30 cellular contexts compared by ENCODE assay signal in genomic region chr1:3820316-3820715, GRCh38. TPM values are rescaled to one million over a fixed set of nuclear protein-coding genes. Genes with fewer than 3 reads are reported as not detected.
"Had no signal": no experiment of that assay in that cellular context is flagged by ENCODE, and none has a peak within 500 bp of the region (broad histone marks: within the 10 kb centered on the region; RNA-seq: fewer than 3 reads in every experiment).

No MANE protein-coding gene starts in this region.

- H3K4me3 ChIP-seq: colonic mucosa, heart left ventricle, lung, mucosa of descending colon, ovary, psoas muscle, smooth muscle cell, suprapubic skin, tibial artery had no signal

- FAIRE-seq: endothelial cell of umbilical vein had no signal

- H3K4me1 Mint-ChIP-seq: activated CD4-positive, alpha-beta T cell treated with anti-CD3 and anti-CD28 coated beads for 36 hours; activated CD8-positive, alpha-beta memory T cell treated with anti-CD3 and anti-CD28 coated beads, Interleukin-2, amount 10 ng/mL, durations not matched to agents 7 days and 5 days; T-cell had no signal

- H3K27me3 Mint-ChIP-seq: activated CD4-positive, alpha-beta T cell treated with anti-CD3 and anti-CD28 coated beads for 36 hours; activated CD8-positive, alpha-beta memory T cell treated with anti-CD3 and anti-CD28 coated beads, Interleukin-2, amount 10 ng/mL, durations not matched to agents 7 days and 5 days; natural killer cell treated with Interleukin-12 subunit alpha and Interleukin-12 subunit beta and Interleukin-15 and Interleukin-18, amount 100 ng/mL, for 72 hours; T-cell had no signal

- H3K4me2 ChIP-seq: smooth muscle cell had no signal

- ATAC-seq: activated CD4-positive, alpha-beta T cell treated with anti-CD3 and anti-CD28 coated beads for 36 hours; activated CD8-positive, alpha-beta memory T cell treated with anti-CD3 and anti-CD28 coated beads, Interleukin-2, amount 10 ng/mL, durations not matched to agents 7 days and 5 days; activated CD8-positive, alpha-beta T cell treated with anti-CD3 and anti-CD28 coated beads, Interleukin-2, amount 10 ng/mL, durations not matched to agents 7 days and 5 days; activated naive CD4-positive, alpha-beta T cell treated with anti-CD3 and anti-CD28 coated beads, Interleukin-2, amount 50 U/mL, for 72 hours; heart left ventricle; left lobe of liver; mucosa of descending colon; natural killer cell treated with Interleukin-12 subunit alpha and Interleukin-12 subunit beta and Interleukin-15 and Interleukin-18, amount 100 ng/mL, for 72 hours; psoas muscle; T-cell had no signal

- H3K9me3 ChIP-seq: colonic mucosa, heart left ventricle, mucosa of descending colon, neutrophil, ovary, psoas muscle, suprapubic skin, tibial artery had no signal

- H3K9me3 Mint-ChIP-seq: activated naive CD4-positive, alpha-beta T cell treated with anti-CD3 and anti-CD28 coated beads, Interleukin-2, amount 50 U/mL, for 72 hours; activated T-helper 2 cell treated with anti-CD3 and anti-CD28 coated beads, Interferon-gamma antibody, Interleukin-2, Interleukin-4, amounts not matched to agents 10 μg/mL and 5 μg/mL and 100 μg/mL, durations not matched to agents 14 hours and 24 hours and 36 hours; natural killer cell treated with Interleukin-12 subunit alpha and Interleukin-12 subunit beta and Interleukin-15 and Interleukin-18, amount 100 ng/mL, for 72 hours; T-cell; T-helper 2 cell treated with Interferon-gamma antibody and Interleukin-4, amounts not matched to agents 5 μg/mL and 100 μg/mL, for 36 hours had no signal

- H3K36me3 ChIP-seq: colonic mucosa, ovary had no signal

- H3K36me3 Mint-ChIP-seq: activated CD8-positive, alpha-beta memory T cell treated with anti-CD3 and anti-CD28 coated beads, Interleukin-2, amount 10 ng/mL, durations not matched to agents 7 days and 5 days; activated naive CD4-positive, alpha-beta T cell treated with anti-CD3 and anti-CD28 coated beads, Interleukin-2, amount 50 U/mL, for 72 hours had no signal

- DNase-seq: activated CD4-positive, alpha-beta T cell treated with anti-CD3 and anti-CD28 coated beads for 36 hours; activated CD4-positive, CD25-positive, alpha-beta regulatory T cell; activated CD8-positive, alpha-beta memory T cell treated with anti-CD3 and anti-CD28 coated beads, Interleukin-2, amount 10 ng/mL, durations not matched to agents 7 days and 5 days; activated CD8-positive, alpha-beta T cell treated with anti-CD3 and anti-CD28 coated beads, Interleukin-2, amount 10 ng/mL, durations not matched to agents 7 days and 5 days; activated T-cell treated with anti-CD3 and anti-CD28 coated beads, Interleukin-2, amount 50 U/mL, for 48 hours; colonic mucosa; effector CD8-positive, alpha-beta T cell; heart left ventricle; hypothalamus; mucosa of descending colon; ovary; psoas muscle; stimulated activated CD4-positive, alpha-beta T cell treated with anti-CD3 and anti-CD28 coated beads, Interleukin-1b, Interleukin-23, amount 100 ng/mL, for 48 hours; stimulated activated CD4-positive, alpha-beta T cell treated with anti-CD3 and anti-CD28 coated beads, Interleukin-4, amount 100 ng/mL, for 4 hours; stimulated activated CD8-positive, alpha-beta memory T cell treated with anti-CD3 and anti-CD28 coated beads, Interleukin-4, amount 100 ng/mL, for 48 hours; stimulated activated naive CD4-positive, alpha-beta T cell; T-cell had no signal

- H3K4me3 Mint-ChIP-seq: activated CD4-positive, alpha-beta T cell treated with anti-CD3 and anti-CD28 coated beads for 36 hours; activated CD8-positive, alpha-beta memory T cell treated with anti-CD3 and anti-CD28 coated beads, Interleukin-2, amount 10 ng/mL, durations not matched to agents 7 days and 5 days; activated CD8-positive, alpha-beta T cell treated with anti-CD3 and anti-CD28 coated beads, Interleukin-2, amount 10 ng/mL, durations not matched to agents 7 days and 5 days; natural killer cell treated with Interleukin-12 subunit alpha and Interleukin-12 subunit beta and Interleukin-15 and Interleukin-18, amount 100 ng/mL, for 72 hours; T-cell; T-helper 2 cell treated with Interferon-gamma antibody and Interleukin-4, amounts not matched to agents 5 μg/mL and 100 μg/mL, for 36 hours had no signal

- H3K4me1 ChIP-seq: colonic mucosa, heart left ventricle, psoas muscle, suprapubic skin, tibial artery had no signal

- H3K27me3 ChIP-seq: colonic mucosa, heart left ventricle, neutrophil, ovary, suprapubic skin, tibial artery had no signal

- H3K27ac ChIP-seq: colonic mucosa, heart left ventricle, neutrophil, ovary, psoas muscle, suprapubic skin, tibial artery had no signal

- H3K27ac Mint-ChIP-seq: activated CD4-positive, alpha-beta T cell treated with anti-CD3 and anti-CD28 coated beads for 36 hours; activated CD8-positive, alpha-beta memory T cell treated with anti-CD3 and anti-CD28 coated beads, Interleukin-2, amount 10 ng/mL, durations not matched to agents 7 days and 5 days; activated CD8-positive, alpha-beta T cell treated with anti-CD3 and anti-CD28 coated beads, Interleukin-2, amount 10 ng/mL, durations not matched to agents 7 days and 5 days; activated T-helper 2 cell treated with anti-CD3 and anti-CD28 coated beads, Interferon-gamma antibody, Interleukin-2, Interleukin-4, amounts not matched to agents 10 μg/mL and 5 μg/mL and 100 μg/mL, durations not matched to agents 14 hours and 24 hours and 36 hours; natural killer cell treated with Interleukin-12 subunit alpha and Interleukin-12 subunit beta and Interleukin-15 and Interleukin-18, amount 100 ng/mL, for 72 hours; T-cell; T-helper 2 cell treated with Interferon-gamma antibody and Interleukin-4, amounts not matched to agents 5 μg/mL and 100 μg/mL, for 36 hours had no signal

RNA-seq across cellular contexts. Expression of gene SMIM1, which starts 47.8 kb away (rescaled TPM):
- total RNA-seq: activated CD8-positive, alpha-beta memory T cell treated with anti-CD3 and anti-CD28 coated beads, Interleukin-2, amount 10 ng/mL, durations not matched to agents 7 days and 5 days; activated CD8-positive, alpha-beta T cell treated with anti-CD3 and anti-CD28 coated beads, Interleukin-2, amount 10 ng/mL, durations not matched to agents 7 days and 5 days; myocyte; natural killer cell treated with Interleukin-12 subunit alpha and Interleukin-12 subunit beta and Interleukin-15 and Interleukin-18, amount 100 ng/mL, for 72 hours; urinary bladder had no signal
